Comparison of ENCODE assay signal across 9 cellular contexts in genomic region chr11:6746086-6746618, GRCh38. TPM values are rescaled to one million over a fixed set of nuclear protein-coding genes. Genes with fewer than 3 reads are reported as not detected.
DNase-seq lines count a peak whose midpoint lies in the region; ATAC-seq and TF ChIP-seq lines count a peak whose summit lies in the region.
"Had no signal": no experiment of that assay in that cellular context is flagged by ENCODE, and none has a peak within 500 bp of the region (broad histone marks: within the 10 kb centered on the region; RNA-seq: fewer than 3 reads in every experiment).

No MANE protein-coding gene starts in this region.

- H3K27me3 ChIP-seq in BLaER1 (no peaks in the 10 kb centered on the region), mesenchymal stem cell (ENCODE audit: control insufficient read depth in 1 of 2, insufficient read depth in 1 of 2, low read length in 2 of 2) (peaks cover 0 to 5% of the 10 kb centered on the region in 2 experiments), brain microvascular endothelial cell (replicated peaks) (no peaks in the 10 kb centered on the region)

- H3K9ac ChIP-seq in BLaER1 (no peak overlapping the region; the same call in 1 of the 2 replicates), mesenchymal stem cell (ENCODE audit: low read length) (peak overlapping the region; percentile 60)

- no peak overlapping the region for H4K8ac ChIP-seq in mesenchymal stem cell (ENCODE audit: low read length)

- no peaks in the 10 kb centered on the region for H3K79me1 ChIP-seq in mesenchymal stem cell (replicated peaks; ENCODE audit: low read length, poor library complexity, severe bottlenecking)

- peak overlapping the region; percentile 40 for H3K27ac ChIP-seq in BLaER1
- H3K27ac ChIP-seq in mesenchymal stem cell (ENCODE audit: low read length, poor library complexity, severe bottlenecking), result no peak overlapping the region
- no peak overlapping the region for H3K27ac ChIP-seq in brain microvascular endothelial cell

- no peak overlapping the region for H3K27ac Mint-ChIP-seq in activated T-cell treated with anti-CD3 and anti-CD28 coated beads, Interleukin-2, amount 50 U/mL, for 72 hours
- H3K27ac Mint-ChIP-seq: activated naive CD8-positive, alpha-beta T cell had no signal

- H2BK5ac ChIP-seq in mesenchymal stem cell (ENCODE audit: low read depth, low read length, poor library complexity, severe bottlenecking), result no peak overlapping the region

- H3K36me3 Mint-ChIP-seq in activated T-cell treated with anti-CD3 and anti-CD28 coated beads, Interleukin-2, amount 50 U/mL, for 72 hours (ENCODE audit: insufficient read depth in 2 of 2), result peaks cover 0 to 1% of the 10 kb centered on the region in 2 donors
- H3K36me3 Mint-ChIP-seq: activated naive CD8-positive, alpha-beta T cell had no signal

- ATAC-seq in GM19372 (IDR thresholded peaks at IDR 0.05; ENCODE audit: low read depth, unreplicated experiment) (peak; percentile 74), HG03442 (IDR thresholded peaks at IDR 0.05; ENCODE audit: unreplicated experiment) (peak; percentile 75)
- peak; percentile 80 to 83 for ATAC-seq in activated T-cell treated with anti-CD3 and anti-CD28 coated beads, Interleukin-2, amount 50 U/mL, for 72 hours (replicated peaks in 1 of 2)

- H3K4me2 ChIP-seq in BLaER1 (peak overlapping the region; percentile 77), mesenchymal stem cell (ENCODE audit: low read length, poor library complexity, severe bottlenecking) (no peak overlapping the region)

- H3K4me1 ChIP-seq in BLaER1 (peaks cover 20% of the 10 kb centered on the region), mesenchymal stem cell (ENCODE audit: control insufficient read depth, insufficient read depth, low read depth, low read length) (no peaks in the 10 kb centered on the region)

- DNase-seq in activated T-cell treated with anti-CD3 and anti-CD28 coated beads, Interleukin-2, amount 50 U/mL, for 72 hours, result peak; percentile 38 to 39
- peak; percentile 15 for DNase-seq in mesenchymal stem cell
- DNase-seq in middle frontal gyrus (ENCODE audit: extremely low spot score, low spot score), result no peak
- DNase-seq in NCI-H1930 (lab: John Stamatoyannopoulos, UW), result no peak
- DNase-seq in brain microvascular endothelial cell, result no peak

- no peak overlapping the region for H2BK12ac ChIP-seq in mesenchymal stem cell (ENCODE audit: low read length in 2 of 2)

- H2BK15ac ChIP-seq in mesenchymal stem cell (ENCODE audit: low read depth, poor library complexity, severe bottlenecking), result no peak overlapping the region

- H3K4me3 Mint-ChIP-seq in activated T-cell treated with anti-CD3 and anti-CD28 coated beads, Interleukin-2, amount 50 U/mL, for 72 hours, result no peak overlapping the region
- H3K4me3 Mint-ChIP-seq: activated naive CD8-positive, alpha-beta T cell had no signal

- H3K36me3 ChIP-seq in BLaER1 (no peaks in the 10 kb centered on the region), mesenchymal stem cell (ENCODE audit: control insufficient read depth in 1 of 2, insufficient read depth in 2 of 2, low read depth in 1 of 2, low read length in 2 of 2) (no peaks in the 10 kb centered on the region), brain microvascular endothelial cell (replicated peaks) (no peaks in the 10 kb centered on the region)

- in situ Hi-C loops in brain microvascular endothelial cell (cut with HindIII; ENCODE audit: low pct_ligation_motif_present, low sequenced_read_pairs), result no loop called here

- no peak overlapping the region for H3K23ac ChIP-seq in mesenchymal stem cell (ENCODE audit: low read length in 2 of 2)

- H3K4me3 ChIP-seq in BLaER1 (peak overlapping the region; percentile 44), mesenchymal stem cell (ENCODE audit: insufficient read depth in 1 of 2, low read depth in 1 of 2, low read length in 2 of 2) (peak overlapping the region in 1 of 2 experiments; percentile 31), brain microvascular endothelial cell (ENCODE audit: low read depth, low read length) (no peak overlapping the region)

- no peak overlapping the region for H2BK120ac ChIP-seq in mesenchymal stem cell (ENCODE audit: low read depth, low read length)

- H3K18ac ChIP-seq in mesenchymal stem cell (ENCODE audit: low read depth in 1 of 2, low read length in 2 of 2), result no peak overlapping the region

- no peak overlapping the region for H3K4ac ChIP-seq in mesenchymal stem cell (ENCODE audit: low read depth in 1 of 2, low read length in 2 of 2)

- no peak overlapping the region for H3K14ac ChIP-seq in mesenchymal stem cell (ENCODE audit: low read length in 2 of 2)

- H3K9me3 Mint-ChIP-seq in activated T-cell treated with anti-CD3 and anti-CD28 coated beads, Interleukin-2, amount 50 U/mL, for 72 hours, result no peaks in the 10 kb centered on the region

- H4K20me1 ChIP-seq in BLaER1, result no peaks in the 10 kb centered on the region

- no peak overlapping the region for H2AK5ac ChIP-seq in mesenchymal stem cell (ENCODE audit: low read length, severe bottlenecking)

- 59% methylated on average over 5 of the region's 5 CpGs for WGBS in mesenchymal stem cell

- H4K91ac ChIP-seq in mesenchymal stem cell (ENCODE audit: low read length), result no peak overlapping the region

- no peaks in the 10 kb centered on the region for H3K9me3 ChIP-seq in BLaER1
- H3K9me3 ChIP-seq in mesenchymal stem cell (ENCODE audit: control insufficient read depth, low read length), result no peaks in the 10 kb centered on the region

- H2AFZ ChIP-seq in mesenchymal stem cell (ENCODE audit: low read depth, low read length), result no peak overlapping the region

- peaks cover under 1% of the 10 kb centered on the region for H3K4me1 Mint-ChIP-seq in activated T-cell treated with anti-CD3 and anti-CD28 coated beads, Interleukin-2, amount 50 U/mL, for 72 hours (ENCODE audit: low read depth)

- no peaks in the 10 kb centered on the region for H3K27me3 Mint-ChIP-seq in activated T-cell treated with anti-CD3 and anti-CD28 coated beads, Interleukin-2, amount 50 U/mL, for 72 hours (ENCODE audit: low read depth)
- H3K27me3 Mint-ChIP-seq: activated naive CD8-positive, alpha-beta T cell had no signal

- no peak for TF ChIP-seq CTCF in brain microvascular endothelial cell (IDR thresholded peaks at IDR 0.05; ENCODE audit: low read depth, low read length, missing control alignments)

RNA-seq across cellular contexts. Expression of gene OR2AG2, which starts 25.6 kb away (rescaled TPM):
- under 1 TPM in 1 of 2 donors, not detected in 1; 0.19 TPM for total RNA-seq in activated T-cell treated with anti-CD3 and anti-CD28 coated beads, Interleukin-2, amount 50 U/mL, for 72 hours
- 0.11 TPM for polyA plus RNA-seq in mesenchymal stem cell (2013, experiment 1 of 2)
- polyA plus RNA-seq in mesenchymal stem cell (2013, experiment 2 of 2), result 0.03 TPM

RNA-seq across cellular contexts. Expression of gene OR2AG1, which starts 36.7 kb away (rescaled TPM):
- total RNA-seq in activated T-cell treated with anti-CD3 and anti-CD28 coated beads, Interleukin-2, amount 50 U/mL, for 72 hours, result not detected
- not detected for polyA plus RNA-seq in mesenchymal stem cell (2013, experiment 1 of 2)
- polyA plus RNA-seq in mesenchymal stem cell (2013, experiment 2 of 2), result not detected

RNA-seq across cellular contexts. Expression of gene OR6A2, which starts 53.3 kb away (rescaled TPM):
- total RNA-seq in activated T-cell treated with anti-CD3 and anti-CD28 coated beads, Interleukin-2, amount 50 U/mL, for 72 hours, result under 1 TPM in 1 of 2 donors, not detected in 1; 0.07 TPM
- polyA plus RNA-seq in mesenchymal stem cell (2013, experiment 1 of 2), result not detected
- not detected for polyA plus RNA-seq in mesenchymal stem cell (2013, experiment 2 of 2)

Comparison
In these comparisons a context has a peak if more than half of its experiments do, and no peak if none do; other contexts are left out.
1. DNase-seq: peak in activated T-cell treated with anti-CD3 and anti-CD28 coated beads, Interleukin-2, amount 50 U/mL, for 72 hours (2 of 2) and mesenchymal stem cell (single experiment); none in middle frontal gyrus (single experiment), NCI-H1930 (0 of 2) and brain microvascular endothelial cell (single experiment).
2. Peak in every context shown above with its lines, with median percentiles within 50 percentile points of each other: ATAC-seq.